Comparison of ENCODE assay signal across 24 cellular contexts in the genomic region with DNA sequence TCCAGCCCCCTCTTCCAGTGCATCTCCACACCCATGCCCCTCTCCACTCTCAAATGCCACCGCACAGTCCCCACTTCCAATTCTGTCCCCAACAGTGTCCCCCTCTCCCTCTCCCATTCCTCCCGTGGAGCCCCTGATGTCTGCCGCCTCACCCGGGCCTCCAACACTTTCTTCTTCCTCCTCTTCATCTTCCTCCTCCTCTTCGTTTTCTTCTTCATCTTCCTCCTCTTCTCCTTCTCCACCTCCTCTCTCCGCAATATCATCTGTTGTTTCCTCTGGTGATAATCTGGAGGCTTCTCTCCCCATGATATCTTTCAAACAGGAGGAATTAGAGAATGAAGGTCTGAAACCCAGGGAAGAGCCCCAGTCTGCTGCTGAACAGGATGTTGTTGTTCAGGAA.
A peak's percentile ranks its signal among the peaks of the same experiment; 100 is the strongest.
DNase-seq lines count a peak whose midpoint lies in the region; ATAC-seq and TF ChIP-seq lines count a peak whose summit lies in the region.
"Had no signal": no experiment of that assay in that cellular context is flagged by ENCODE, and none has a peak within 500 bp of the region (broad histone marks: within the 10 kb centered on the region; RNA-seq: fewer than 3 reads in every experiment).

No MANE protein-coding gene starts in this region.

- H3K36me3 ChIP-seq in SK-N-MC (ENCODE audit: insufficient read depth, low read length) (peaks cover 83% of the 10 kb centered on the region), vagina (peaks cover 0 to 34% of the 10 kb centered on the region in 2 donors), body of pancreas (replicated peaks in 1 of 2; ENCODE audit: insufficient read depth in 1 of 2, low read depth in 2 of 2) (peaks cover 0 to 32% of the 10 kb centered on the region in 2 donors)

- H3K27me3 ChIP-seq in vagina = no peaks in the 10 kb centered on the region
- no peaks in the 10 kb centered on the region for H3K27me3 ChIP-seq in body of pancreas
- H3K27me3 ChIP-seq: pancreas, right atrium auricular region, thyroid gland had no signal

- TF ChIP-seq CTCF in natural killer cell (IDR thresholded peaks at IDR 0.05) = no peak
- no peak for TF ChIP-seq CTCF in chondrocyte (IDR thresholded peaks at IDR 0.05)
- no peak for TF ChIP-seq CTCF in vagina (IDR thresholded peaks at IDR 0.05)
- TF ChIP-seq CTCF in body of pancreas (IDR thresholded peaks at IDR 0.05) = no peak

- H3K9me3 ChIP-seq in SK-N-MC (ENCODE audit: low read depth, low read length) (no peaks in the 10 kb centered on the region), vagina (no peaks in the 10 kb centered on the region), body of pancreas (no peaks in the 10 kb centered on the region)
- H3K9me3 ChIP-seq: pancreas, right atrium auricular region, thyroid gland had no signal

- H3K9me3 Mint-ChIP-seq in natural killer cell (no peaks in the 10 kb centered on the region), chondrocyte (ENCODE audit: low read depth) (no peaks in the 10 kb centered on the region)
- H3K9me3 Mint-ChIP-seq in natural killer cell treated with Interleukin-12 subunit alpha and Interleukin-12 subunit beta and Interleukin-15 and Interleukin-18, amount 100 ng/mL, for 72 hours = no peaks in the 10 kb centered on the region
- H3K9me3 Mint-ChIP-seq: nephron progenitor cell had no signal

- H3K4me3 Mint-ChIP-seq in natural killer cell (no peak overlapping the region), chondrocyte (ENCODE audit: unreplicated experiment) (no peak overlapping the region)
- no peak overlapping the region for H3K4me3 Mint-ChIP-seq in natural killer cell treated with Interleukin-12 subunit alpha and Interleukin-12 subunit beta and Interleukin-15 and Interleukin-18, amount 100 ng/mL, for 72 hours
- H3K4me3 Mint-ChIP-seq: nephron progenitor cell had no signal

- H3K4me1 ChIP-seq in vagina (peaks cover 68% of the 10 kb centered on the region), body of pancreas (no peaks in the 10 kb centered on the region)
- H3K4me1 ChIP-seq: pancreas had no signal

- intact Hi-C loops in natural killer cell (cut with micrococcal nuclease) = no loop called here
- intact Hi-C loops in vagina (cut with DNase I) = no loop called here
- intact Hi-C loops in body of pancreas (cut with DNase I) = no loop called here

- H3K27me3 Mint-ChIP-seq in natural killer cell (ENCODE audit: low read depth in 2 of 2) (no peaks in the 10 kb centered on the region), chondrocyte (ENCODE audit: low read depth) (no peaks in the 10 kb centered on the region)
- no peaks in the 10 kb centered on the region for H3K27me3 Mint-ChIP-seq in natural killer cell treated with Interleukin-12 subunit alpha and Interleukin-12 subunit beta and Interleukin-15 and Interleukin-18, amount 100 ng/mL, for 72 hours

- peaks cover 48 to 53% of the 10 kb centered on the region in 2 donors for H3K4me1 Mint-ChIP-seq in natural killer cell
- peaks cover 28 to 47% of the 10 kb centered on the region in 2 donors for H3K4me1 Mint-ChIP-seq in natural killer cell treated with Interleukin-12 subunit alpha and Interleukin-12 subunit beta and Interleukin-15 and Interleukin-18, amount 100 ng/mL, for 72 hours (ENCODE audit: low read depth in 2 of 2)
- H3K4me1 Mint-ChIP-seq in chondrocyte (ENCODE audit: low read depth) = peaks cover 61% of the 10 kb centered on the region

- DNase-seq in natural killer cell = no peak
- no peak for DNase-seq in natural killer cell treated with Interleukin-12 subunit alpha and Interleukin-12 subunit beta and Interleukin-15 and Interleukin-18, amount 100 ng/mL, for 72 hours (ENCODE audit: low spot score)
- no peak for DNase-seq in SK-N-MC (ENCODE audit: low read depth, low spot score)
- DNase-seq in chondrocyte (ENCODE audit: low spot score) = no peak
- no peak for DNase-seq in vagina (ENCODE audit: extremely low spot score in 2 of 2)
- DNase-seq in NCI-H748 (lab: John Stamatoyannopoulos, UW; ENCODE audit: unreplicated experiment) = no peak
- DNase-seq in body of pancreas = no peak
- DNase-seq: amniotic stem cell; cortex of kidney; EL; left ventricle myocardium superior; midbrain; NCI-H187; NCI-H526; nephron progenitor cell; pancreas; stimulated activated CD4-positive, alpha-beta T cell treated with anti-CD3 and anti-CD28 coated beads, Interleukin-4, amount 100 ng/mL, for 1 hour; stimulated activated naive CD8-positive, alpha-beta T cell treated with anti-CD3 and anti-CD28 coated beads, Interleukin-15, Interleukin-2, amounts not matched to agents 100 U/mL and 50 U/mL, for 24 hours; thyroid gland; WERI-Rb-1 had no signal

- no peak for TF ChIP-seq POLR2A in vagina (IDR thresholded peaks at IDR 0.05)
- no peak for TF ChIP-seq POLR2A in body of pancreas (IDR thresholded peaks at IDR 0.05)
- no peak for TF ChIP-seq POLR2A in GM18505 (IDR thresholded peaks at IDR 0.05; ENCODE audit: borderline replicate concordance, extremely low read depth, insufficient read depth, insufficient read length)

- 0 out of 2 replicates have a peak overlapping the region, but pooled peaks have one; percentile 9 for H3K27ac ChIP-seq in SK-N-MC
- H3K27ac ChIP-seq in vagina = peak overlapping the region; percentile 70
- H3K27ac ChIP-seq in body of pancreas = no peak overlapping the region
- H3K27ac ChIP-seq: C4-2B, HL-60, pancreas, right atrium auricular region, thyroid gland, WERI-Rb-1 had no signal

- H3K4me3 ChIP-seq in SK-N-MC = no peak overlapping the region
- H3K4me3 ChIP-seq in vagina = no peak overlapping the region
- H3K4me3 ChIP-seq in body of pancreas = no peak overlapping the region
- H3K4me3 ChIP-seq: pancreas, right atrium auricular region, thyroid gland had no signal

- H3K9ac ChIP-seq in SK-N-MC (ENCODE audit: insufficient read length) = no peak overlapping the region

- H3K36me3 Mint-ChIP-seq in natural killer cell = peaks cover 26% of the 10 kb centered on the region
- H3K36me3 Mint-ChIP-seq in natural killer cell treated with Interleukin-12 subunit alpha and Interleukin-12 subunit beta and Interleukin-15 and Interleukin-18, amount 100 ng/mL, for 72 hours = peaks cover 34% of the 10 kb centered on the region
- H3K36me3 Mint-ChIP-seq in chondrocyte (ENCODE audit: low read depth) = peaks cover 20% of the 10 kb centered on the region

- ATAC-seq in natural killer cell (no peak), body of pancreas (no peak), GM18505 (IDR thresholded peaks at IDR 0.05; ENCODE audit: unreplicated experiment) (no peak)
- no peak for ATAC-seq in natural killer cell treated with Interleukin-12 subunit alpha and Interleukin-12 subunit beta and Interleukin-15 and Interleukin-18, amount 100 ng/mL, for 72 hours
- ATAC-seq: left ventricle myocardium superior; pancreas; stimulated activated naive CD8-positive, alpha-beta T cell treated with anti-CD3 and anti-CD28 coated beads, Interleukin-15, Interleukin-2, amounts not matched to agents 100 U/mL and 50 U/mL, for 24 hours had no signal

- H3K27ac Mint-ChIP-seq in natural killer cell (peak overlapping the region; percentile 22 to 35), chondrocyte (ENCODE audit: unreplicated experiment) (peak overlapping the region; percentile 60)
- H3K27ac Mint-ChIP-seq in natural killer cell treated with Interleukin-12 subunit alpha and Interleukin-12 subunit beta and Interleukin-15 and Interleukin-18, amount 100 ng/mL, for 72 hours = peak overlapping the region in 1 of 2 donors; percentile 3
- H3K27ac Mint-ChIP-seq: nephron progenitor cell had no signal

- WGBS in body of pancreas, 2 donors = 95 to 98% methylated on average over 6 of the region's 6 CpGs

Comparison
In these comparisons a context has a peak if more than half of its experiments do, and no peak if none do; other contexts are left out.
1. H3K27ac ChIP-seq: peak in SK-N-MC (single experiment) and vagina (single experiment); none in body of pancreas (0 of 4).